ENCODE assay signal across 9 cellular contexts in genomic region chr18:50969448-50969847, GRCh38. TPM values are rescaled to one million over a fixed set of nuclear protein-coding genes. Genes with fewer than 3 reads are reported as not detected.
A peak's percentile ranks its signal among the peaks of the same experiment; 100 is the strongest.
DNase-seq lines count a peak whose midpoint lies in the region; ATAC-seq and TF ChIP-seq lines count a peak whose summit lies in the region.
"Had no signal": no experiment of that assay in that cellular context is flagged by ENCODE, and none has a peak within 500 bp of the region (broad histone marks: within the 10 kb centered on the region; RNA-seq: fewer than 3 reads in every experiment).

No MANE protein-coding gene starts in this region.

- H3K4me1 Mint-ChIP-seq in Caco-2 (ENCODE audit: low read depth, unreplicated experiment) = peaks cover 8% of the 10 kb centered on the region
- H3K4me1 Mint-ChIP-seq in brain = peaks cover 32% of the 10 kb centered on the region
- peaks cover 23% of the 10 kb centered on the region for H3K4me1 Mint-ChIP-seq in neural crest cell

- no peak overlapping the region for H2BK120ac ChIP-seq in mesendoderm (ENCODE audit: low read depth, low read length)

- intact Hi-C loops in Caco-2 (cut with micrococcal nuclease; ENCODE audit: unreplicated experiment) = loop anchor here (2.0 to 5.0 kb wide), 2 partner anchors 58 to 81 kb away; no protein-coding TSS in a partner anchor

- H3K9ac ChIP-seq in KMS-11 = no peak overlapping the region
- no peak overlapping the region for H3K9ac ChIP-seq in mesendoderm (ENCODE audit: low read length)

- DNase-seq in Caco-2 = no peak
- DNase-seq in neural crest cell (ENCODE audit: low read depth, low spot score) = no peak
- DNase-seq in DMS53 (lab: John Stamatoyannopoulos, UW) = no peak
- DNase-seq in mesendoderm = no peak
- no peak for DNase-seq in dedifferentiated amniotic fluid mesenchymal stem cell (ENCODE audit: extremely low spot score)
- DNase-seq: kidney had no signal

- TF ChIP-seq CTCF in Caco-2 (IDR thresholded peaks at IDR 0.05; ENCODE audit: insufficient read depth in 1 of 2, low read depth in 1 of 2, low read length in 1 of 2, severe bottlenecking in 1 of 2, unreplicated experiment in 1 of 2) = no peak
- no peak for TF ChIP-seq CTCF in KMS-11 (conservative IDR thresholded peaks at IDR 0.05; ENCODE audit: low read depth, low read length)
- TF ChIP-seq CTCF in brain (conservative IDR thresholded peaks at IDR 0.05) = no peak
- no peak for TF ChIP-seq CTCF in neural crest cell (conservative IDR thresholded peaks at IDR 0.05)

- H3K4me2 ChIP-seq in KMS-11 = peak overlapping the region; percentile 89; the same call in 1 of the 2 replicates
- H3K4me2 ChIP-seq in mesendoderm (ENCODE audit: low read length) = no peak overlapping the region

- no peaks in the 10 kb centered on the region for H3K79me1 ChIP-seq in mesendoderm (ENCODE audit: low read length)

- no peak overlapping the region for H2BK5ac ChIP-seq in mesendoderm (ENCODE audit: low read length)

- CTCF ChIA-PET in Caco-2 (lab: Charles Lee) = no interaction called here

- no peaks in the 10 kb centered on the region for H3K36me3 ChIP-seq in Caco-2 (ENCODE audit: control insufficient read depth, insufficient read depth, low read length)
- H3K36me3 ChIP-seq in KMS-11 (ENCODE audit: insufficient read depth) = no peaks in the 10 kb centered on the region
- H3K36me3 ChIP-seq in mesendoderm (ENCODE audit: control insufficient read depth, insufficient read depth, low read length) = no peaks in the 10 kb centered on the region

- ATAC-seq in HG02885 (IDR thresholded peaks at IDR 0.05; ENCODE audit: poor library complexity, unreplicated experiment) = no peak

- no peak overlapping the region for H2BK15ac ChIP-seq in mesendoderm (replicated peaks; ENCODE audit: low read depth)

- no peak overlapping the region for H3K18ac ChIP-seq in mesendoderm (ENCODE audit: low read length)

- no peaks in the 10 kb centered on the region for H3K9me3 ChIP-seq in Caco-2

- no peaks in the 10 kb centered on the region for H3K27me3 Mint-ChIP-seq in Caco-2 (ENCODE audit: insufficient read depth, unreplicated experiment)
- peaks cover 7% of the 10 kb centered on the region for H3K27me3 Mint-ChIP-seq in brain
- H3K27me3 Mint-ChIP-seq in neural crest cell (ENCODE audit: low read depth) = no peaks in the 10 kb centered on the region

- no peak overlapping the region for H3K23ac ChIP-seq in mesendoderm (ENCODE audit: low read length)

- no peak overlapping the region for H3K27ac ChIP-seq in KMS-11
- H3K27ac ChIP-seq in mesendoderm (ENCODE audit: low read depth, low read length) = no peak overlapping the region

- H3K4me3 Mint-ChIP-seq in Caco-2 (ENCODE audit: unreplicated experiment) = peak overlapping the region; percentile 72
- peak overlapping the region; percentile 81 to 90 (median 83) for H3K4me3 Mint-ChIP-seq in brain
- H3K4me3 Mint-ChIP-seq in neural crest cell = peak overlapping the region; percentile 96

- no peak overlapping the region for H2AFZ ChIP-seq in KMS-11 (ENCODE audit: low read depth)

- H3K27ac Mint-ChIP-seq in Caco-2 (ENCODE audit: unreplicated experiment) = no peak overlapping the region
- H3K27ac Mint-ChIP-seq in brain = peak overlapping the region in 4 of 5 experiments; percentile 88 to 96 (median 92)
- H3K27ac Mint-ChIP-seq in neural crest cell (ENCODE audit: unreplicated experiment) = no peak overlapping the region

- no peak overlapping the region for H2AK5ac ChIP-seq in mesendoderm (ENCODE audit: low read length)

- H3K4me3 ChIP-seq in Caco-2 (ENCODE audit: low read depth, low read length) (no peak overlapping the region), KMS-11 (IDR thresholded peaks at IDR 0.05; ENCODE audit: insufficient read depth, low read depth, low read length) (no peak overlapping the region), mesendoderm (ENCODE audit: low read length) (no peak overlapping the region)

- H3K36me3 Mint-ChIP-seq in Caco-2 (ENCODE audit: insufficient read depth, unreplicated experiment) = no peaks in the 10 kb centered on the region
- peaks cover 7% of the 10 kb centered on the region for H3K36me3 Mint-ChIP-seq in brain
- H3K36me3 Mint-ChIP-seq in neural crest cell (ENCODE audit: low read depth) = peaks cover 5% of the 10 kb centered on the region

- no peak overlapping the region for H3K56ac ChIP-seq in mesendoderm (ENCODE audit: low read length)

- H3K27me3 ChIP-seq in Caco-2 (replicated peaks; ENCODE audit: control insufficient read depth, insufficient read depth, low read length) (no peaks in the 10 kb centered on the region), KMS-11 (ENCODE audit: insufficient read depth, low read depth) (no peaks in the 10 kb centered on the region), mesendoderm (ENCODE audit: insufficient read depth, low read length, poor library complexity) (no peaks in the 10 kb centered on the region)

- WGBS in mesendoderm (ENCODE audit: extremely low coverage, insufficient coverage, low lambda C conversion rate) = no CpG with 5 or more reads among the region's 5 CpGs

- POLR2A ChIA-PET in Caco-2 (lab: Charles Lee) = no interaction called here

- no peaks in the 10 kb centered on the region for H3K9me3 Mint-ChIP-seq in Caco-2 (ENCODE audit: unreplicated experiment)
- H3K9me3 Mint-ChIP-seq in brain = peaks cover 0 to 6% (median 0%) of the 10 kb centered on the region in 5 experiments
- H3K9me3 Mint-ChIP-seq in neural crest cell = no peaks in the 10 kb centered on the region

- no peaks in the 10 kb centered on the region for H4K20me1 ChIP-seq in KMS-11 (ENCODE audit: insufficient read depth)

- H3K79me2 ChIP-seq in KMS-11 (ENCODE audit: insufficient read depth, low read depth) = peaks cover 16% of the 10 kb centered on the region; the same call in 1 of the 2 replicates
- H3K79me2 ChIP-seq in mesendoderm (ENCODE audit: control insufficient read depth, insufficient read depth, low read length) = no peaks in the 10 kb centered on the region

- H4K5ac ChIP-seq in mesendoderm (ENCODE audit: low read length) = no peak overlapping the region

- BruUV-seq in Caco-2 (replicated peaks; lab: Mats Ljungman, UMichigan) = no TSS peak

- H3K4me1 ChIP-seq in Caco-2 (no peaks in the 10 kb centered on the region), KMS-11 (ENCODE audit: low read depth, poor library complexity, severe bottlenecking) (peaks cover 18% of the 10 kb centered on the region), mesendoderm (ENCODE audit: control insufficient read depth, low read depth, low read length) (peaks cover 2% of the 10 kb centered on the region)

- no peak overlapping the region for H3K4ac ChIP-seq in mesendoderm (ENCODE audit: low read depth, low read length)

- no peak overlapping the region for H4K8ac ChIP-seq in mesendoderm (ENCODE audit: low read depth, low read length)

RNA-seq across cellular contexts. Expression of gene ELAC1, which starts 1.6 kb away (rescaled TPM):
- total RNA-seq in Caco-2 (2022) = 4.8 and 5.3 TPM in 2 replicates
- 5.2 TPM for polyA plus RNA-seq in brain (ENCODE audit: insufficient read depth, low read depth, low replicate concordance)
- 14.7 and 15.0 TPM in 2 replicates for total RNA-seq in neural crest cell
- 5.2 TPM for polyA plus RNA-seq in mesendoderm (2013, experiment 1 of 2)
- polyA plus RNA-seq in mesendoderm (2013, experiment 2 of 2) = 4.8 TPM

Comparison
In these comparisons a context has a peak if more than half of its experiments do, and no peak if none do; other contexts are left out.
1. H3K27ac Mint-ChIP-seq: peak in brain (4 of 5); none in Caco-2 (single experiment) and neural crest cell (single experiment).
2. Peak in every context shown above with its lines, with median percentiles within 50 percentile points of each other: H3K4me3 Mint-ChIP-seq.